In the genomic region with DNA sequence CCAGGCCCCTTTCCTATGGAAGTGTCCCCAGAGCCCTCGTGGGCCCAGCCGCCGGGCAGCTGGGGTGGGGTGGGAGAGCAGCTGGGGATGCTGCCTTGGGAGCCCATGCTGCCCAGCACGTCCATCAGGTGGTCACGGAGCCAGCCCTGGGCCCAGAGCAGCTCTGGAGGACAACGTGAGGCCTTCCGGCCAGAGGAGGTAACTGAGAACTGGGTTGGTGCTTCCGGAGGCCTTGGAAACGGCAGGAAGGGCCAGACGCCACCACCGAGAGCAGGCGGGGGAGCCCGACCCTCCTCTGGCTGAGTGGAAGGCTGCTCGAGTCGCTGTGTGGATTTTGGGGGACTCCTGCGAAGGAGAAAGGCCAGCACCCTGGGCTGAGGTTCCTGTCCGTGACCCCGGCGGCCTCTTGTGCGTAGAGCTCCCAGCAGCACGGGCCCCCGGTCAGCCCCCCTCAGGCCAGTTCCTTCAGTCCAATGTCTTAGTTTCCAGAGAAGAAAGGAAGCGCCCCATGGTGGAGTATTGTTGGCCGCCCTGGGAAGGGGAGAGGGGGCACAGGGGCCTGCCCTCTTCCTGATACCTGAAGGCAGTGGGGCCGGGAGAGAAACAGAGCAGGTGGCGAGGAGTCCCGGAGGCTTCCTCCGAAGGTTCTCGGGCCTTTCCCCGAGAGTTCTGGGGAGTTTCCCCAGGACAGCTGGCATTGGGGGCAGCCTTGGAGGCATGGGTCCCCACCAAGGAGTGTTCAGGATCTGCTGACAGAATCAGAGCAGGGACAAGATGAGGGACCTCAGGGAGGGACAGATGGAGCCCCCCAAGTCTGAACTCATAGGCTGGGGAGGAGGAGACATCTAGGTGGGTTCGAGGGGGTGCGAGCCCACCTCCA, we compare ENCODE assay signal across 2 cellular contexts.
TF ChIP-seq lines count a peak whose summit lies in the region.

No MANE protein-coding gene starts in this region.

TF ChIP-seq in GM12878, 131 proteins besides CTCF, POLR2A, EP300 and RAD21 (continued from another document):
- no peak for TF ChIP-seq ZNF622 (IDR thresholded peaks at IDR 0.05)
- no peak for TF ChIP-seq RB1 (IDR thresholded peaks at IDR 0.05; ENCODE audit: borderline replicate concordance)
- no peak for TF ChIP-seq ZNF384 (IDR thresholded peaks at IDR 0.05; ENCODE audit: borderline replicate concordance, low read depth, low read length)
- TF ChIP-seq, protein P1, sequence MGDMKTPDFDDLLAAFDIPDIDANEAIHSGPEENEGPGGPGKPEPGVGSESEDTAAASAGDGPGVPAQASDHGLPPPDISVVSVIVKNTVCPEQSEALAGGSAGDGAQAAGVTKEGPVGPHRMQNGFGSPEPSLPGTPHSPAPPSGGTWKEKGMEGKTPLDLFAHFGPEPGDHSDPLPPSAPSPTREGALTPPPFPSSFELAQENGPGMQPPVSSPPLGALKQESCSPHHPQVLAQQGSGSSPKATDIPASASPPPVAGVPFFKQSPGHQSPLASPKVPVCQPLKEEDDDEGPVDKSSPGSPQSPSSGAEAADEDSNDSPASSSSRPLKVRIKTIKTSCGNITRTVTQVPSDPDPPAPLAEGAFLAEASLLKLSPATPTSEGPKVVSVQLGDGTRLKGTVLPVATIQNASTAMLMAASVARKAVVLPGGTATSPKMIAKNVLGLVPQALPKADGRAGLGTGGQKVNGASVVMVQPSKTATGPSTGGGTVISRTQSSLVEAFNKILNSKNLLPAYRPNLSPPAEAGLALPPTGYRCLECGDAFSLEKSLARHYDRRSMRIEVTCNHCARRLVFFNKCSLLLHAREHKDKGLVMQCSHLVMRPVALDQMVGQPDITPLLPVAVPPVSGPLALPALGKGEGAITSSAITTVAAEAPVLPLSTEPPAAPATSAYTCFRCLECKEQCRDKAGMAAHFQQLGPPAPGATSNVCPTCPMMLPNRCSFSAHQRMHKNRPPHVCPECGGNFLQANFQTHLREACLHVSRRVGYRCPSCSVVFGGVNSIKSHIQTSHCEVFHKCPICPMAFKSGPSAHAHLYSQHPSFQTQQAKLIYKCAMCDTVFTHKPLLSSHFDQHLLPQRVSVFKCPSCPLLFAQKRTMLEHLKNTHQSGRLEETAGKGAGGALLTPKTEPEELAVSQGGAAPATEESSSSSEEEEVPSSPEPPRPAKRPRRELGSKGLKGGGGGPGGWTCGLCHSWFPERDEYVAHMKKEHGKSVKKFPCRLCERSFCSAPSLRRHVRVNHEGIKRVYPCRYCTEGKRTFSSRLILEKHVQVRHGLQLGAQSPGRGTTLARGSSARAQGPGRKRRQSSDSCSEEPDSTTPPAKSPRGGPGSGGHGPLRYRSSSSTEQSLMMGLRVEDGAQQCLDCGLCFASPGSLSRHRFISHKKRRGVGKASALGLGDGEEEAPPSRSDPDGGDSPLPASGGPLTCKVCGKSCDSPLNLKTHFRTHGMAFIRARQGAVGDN (IDR thresholded peaks at IDR 0.05), result no peak
- no peak for TF ChIP-seq LARP7 (IDR thresholded peaks at IDR 0.05)
- TF ChIP-seq SMC3 (IDR thresholded peaks at IDR 0.05; ENCODE audit: borderline replicate concordance, low read length), result no peak
- TF ChIP-seq CBX3 (IDR thresholded peaks at IDR 0.05; ENCODE audit: borderline replicate concordance, low read depth), result no peak

TF ChIP-seq in HepG2, 621 proteins besides CTCF, POLR2A, EP300 and RAD21:
- TF ChIP-seq, protein P2, sequence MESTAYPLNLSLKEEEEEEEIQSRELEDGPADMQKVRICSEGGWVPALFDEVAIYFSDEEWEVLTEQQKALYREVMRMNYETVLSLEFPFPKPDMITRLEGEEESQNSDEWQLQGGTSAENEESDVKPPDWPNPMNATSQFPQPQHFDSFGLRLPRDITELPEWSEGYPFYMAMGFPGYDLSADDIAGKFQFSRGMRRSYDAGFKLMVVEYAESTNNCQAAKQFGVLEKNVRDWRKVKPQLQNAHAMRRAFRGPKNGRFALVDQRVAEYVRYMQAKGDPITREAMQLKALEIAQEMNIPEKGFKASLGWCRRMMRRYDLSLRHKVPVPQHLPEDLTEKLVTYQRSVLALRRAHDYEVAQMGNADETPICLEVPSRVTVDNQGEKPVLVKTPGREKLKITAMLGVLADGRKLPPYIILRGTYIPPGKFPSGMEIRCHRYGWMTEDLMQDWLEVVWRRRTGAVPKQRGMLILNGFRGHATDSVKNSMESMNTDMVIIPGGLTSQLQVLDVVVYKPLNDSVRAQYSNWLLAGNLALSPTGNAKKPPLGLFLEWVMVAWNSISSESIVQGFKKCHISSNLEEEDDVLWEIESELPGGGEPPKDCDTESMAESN (CRISPR knock-in tag; conservative IDR thresholded peaks at IDR 0.05), result no peak
- TF ChIP-seq ZC3H13 (CRISPR knock-in tag; IDR thresholded peaks at IDR 0.05) (no peak), ZNF891 (CRISPR knock-in tag; IDR thresholded peaks at IDR 0.05) (no peak), HOXA7 (CRISPR knock-in tag; IDR thresholded peaks at IDR 0.05) (no peak), ZFP36L1 (CRISPR knock-in tag; IDR thresholded peaks at IDR 0.05) (no peak), ZNF570 (CRISPR knock-in tag; IDR thresholded peaks at IDR 0.05; ENCODE audit: borderline replicate concordance) (no peak), ZFP90 (CRISPR knock-in tag; IDR thresholded peaks at IDR 0.05; ENCODE audit: borderline replicate concordance) (no peak), TBX3 (IDR thresholded peaks at IDR 0.05; ENCODE audit: borderline replicate concordance) (no peak), ESRRA (CRISPR knock-in tag; IDR thresholded peaks at IDR 0.05; ENCODE audit: low read depth) (no peak), ZNF333 (CRISPR knock-in tag; IDR thresholded peaks at IDR 0.05; ENCODE audit: borderline replicate concordance) (no peak), IRX3 (CRISPR knock-in tag; IDR thresholded peaks at IDR 0.05; ENCODE audit: borderline replicate concordance, low read depth) (no peak), RBM22 (optimal IDR thresholded peaks at IDR 0.05; ENCODE audit: low read length) (peak; percentile 39), KAT2B (IDR thresholded peaks at IDR 0.05; ENCODE audit: borderline replicate concordance, low read depth, low read length) (no peak), AGO2 (optimal IDR thresholded peaks at IDR 0.05; ENCODE audit: low read depth, low read length) (peak; percentile 78), MAZ (IDR thresholded peaks at IDR 0.05; ENCODE audit: borderline replicate concordance, low read depth, low read length) (no peak), MAZ (CRISPR knock-in tag; IDR thresholded peaks at IDR 0.05; ENCODE audit: low read depth) (no peak)
- TF ChIP-seq, protein P3, sequence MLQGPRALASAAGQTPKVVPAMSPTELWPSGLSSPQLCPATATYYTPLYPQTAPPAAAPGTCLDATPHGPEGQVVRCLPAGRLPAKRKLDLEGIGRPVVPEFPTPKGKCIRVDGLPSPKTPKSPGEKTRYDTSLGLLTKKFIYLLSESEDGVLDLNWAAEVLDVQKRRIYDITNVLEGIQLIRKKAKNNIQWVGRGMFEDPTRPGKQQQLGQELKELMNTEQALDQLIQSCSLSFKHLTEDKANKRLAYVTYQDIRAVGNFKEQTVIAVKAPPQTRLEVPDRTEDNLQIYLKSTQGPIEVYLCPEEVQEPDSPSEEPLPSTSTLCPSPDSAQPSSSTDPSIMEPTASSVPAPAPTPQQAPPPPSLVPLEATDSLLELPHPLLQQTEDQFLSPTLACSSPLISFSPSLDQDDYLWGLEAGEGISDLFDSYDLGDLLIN (CRISPR knock-in tag; IDR thresholded peaks at IDR 0.05; ENCODE audit: borderline replicate concordance), result no peak
- TF ChIP-seq, protein P4, sequence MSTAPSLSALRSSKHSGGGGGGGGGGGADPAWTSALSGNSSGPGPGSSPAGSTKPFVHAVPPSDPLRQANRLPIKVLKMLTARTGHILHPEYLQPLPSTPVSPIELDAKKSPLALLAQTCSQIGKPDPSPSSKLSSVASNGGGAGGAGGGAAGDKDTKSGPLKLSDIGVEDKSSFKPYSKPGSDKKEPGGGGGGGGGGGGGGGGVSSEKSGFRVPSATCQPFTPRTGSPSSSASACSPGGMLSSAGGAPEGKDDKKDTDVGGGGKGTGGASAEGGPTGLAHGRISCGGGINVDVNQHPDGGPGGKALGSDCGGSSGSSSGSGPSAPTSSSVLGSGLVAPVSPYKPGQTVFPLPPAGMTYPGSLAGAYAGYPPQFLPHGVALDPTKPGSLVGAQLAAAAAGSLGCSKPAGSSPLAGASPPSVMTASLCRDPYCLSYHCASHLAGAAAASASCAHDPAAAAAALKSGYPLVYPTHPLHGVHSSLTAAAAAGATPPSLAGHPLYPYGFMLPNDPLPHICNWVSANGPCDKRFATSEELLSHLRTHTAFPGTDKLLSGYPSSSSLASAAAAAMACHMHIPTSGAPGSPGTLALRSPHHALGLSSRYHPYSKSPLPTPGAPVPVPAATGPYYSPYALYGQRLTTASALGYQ (CRISPR knock-in tag; IDR thresholded peaks at IDR 0.05), result no peak
